1 cellular context compared by ENCODE assay signal in genomic region chr6:42563697-42564495, GRCh38.
TF ChIP-seq lines count a peak whose summit lies in the region.

Gene UBR2, plus strand, starts transcription at chr6:42564029. Its CDS starts 291 bp downstream, at chr6:42564320.

TF ChIP-seq in HEK293, 187 proteins besides CTCF, POLR2A, EP300 and RAD21 (continued from another document and continues in another):
- peak; percentile 72 for TF ChIP-seq ZSCAN30 (tag by site-specific recombination; IDR thresholded peaks at IDR 0.05)
- no peak for TF ChIP-seq ZNF416 (tag by site-specific recombination; IDR thresholded peaks at IDR 0.05)
- no peak for TF ChIP-seq IKZF3 (tag by site-specific recombination; IDR thresholded peaks at IDR 0.05)
- TF ChIP-seq KLF10 (tag by site-specific recombination; IDR thresholded peaks at IDR 0.05): peak; percentile 92
- peak; percentile 82; the same call in 1 of the 2 replicates for TF ChIP-seq ZSCAN5A (tag by site-specific recombination; IDR thresholded peaks at IDR 0.05)
- no peak for TF ChIP-seq PRDM6 (tag by site-specific recombination; IDR thresholded peaks at IDR 0.05)
- no peak for TF ChIP-seq BCL6B (tag by site-specific recombination; IDR thresholded peaks at IDR 0.05)
- no peak; the same call in 1 of the 2 replicates for TF ChIP-seq ZSCAN23 (tag by site-specific recombination; IDR thresholded peaks at IDR 0.05)
- no peak for TF ChIP-seq ZNF701 (tag by site-specific recombination; IDR thresholded peaks at IDR 0.05)
- no peak for TF ChIP-seq ZNF514 (tag by site-specific recombination; IDR thresholded peaks at IDR 0.05)
- TF ChIP-seq GLIS2 (tag by site-specific recombination; IDR thresholded peaks at IDR 0.05): peak; percentile 77
- no peak for TF ChIP-seq ZNF510 (tag by site-specific recombination; IDR thresholded peaks at IDR 0.05; ENCODE audit: insufficient replicate concordance)
- TF ChIP-seq BCL11B (tag by site-specific recombination; IDR thresholded peaks at IDR 0.05; ENCODE audit: low read depth): peak; percentile 85
- TF ChIP-seq ZNF426 (tag by site-specific recombination; IDR thresholded peaks at IDR 0.05): no peak
- TF ChIP-seq SP2 (tag by site-specific recombination; IDR thresholded peaks at IDR 0.05): peak; percentile 56
- no peak for TF ChIP-seq ZNF174 (tag by site-specific recombination; IDR thresholded peaks at IDR 0.05)
- TF ChIP-seq ZNF423 (tag by site-specific recombination; IDR thresholded peaks at IDR 0.05): 0 out of 2 replicates have a peak, but pooled peaks have one; percentile 41
- peak; percentile 55; the same call in 1 of the 2 replicates for TF ChIP-seq ZNF324 (tag by site-specific recombination; IDR thresholded peaks at IDR 0.05)
- TF ChIP-seq HOXD13 (CRISPR knock-in tag; IDR thresholded peaks at IDR 0.05; ENCODE audit: borderline replicate concordance): peak; percentile 86; the same call in 1 of the 2 replicates
- TF ChIP-seq ZXDB (tag by site-specific recombination; IDR thresholded peaks at IDR 0.05): peak; percentile 89
- no peak for TF ChIP-seq ZNF792 (tag by site-specific recombination; IDR thresholded peaks at IDR 0.05)
- TF ChIP-seq ZNF626 (tag by site-specific recombination; IDR thresholded peaks at IDR 0.05): no peak
- TF ChIP-seq ZNF544 (tag by site-specific recombination; IDR thresholded peaks at IDR 0.05): no peak
- TF ChIP-seq ZNF768 (tag by site-specific recombination; IDR thresholded peaks at IDR 0.05): no peak
- peak; percentile 41; the same call in 1 of the 2 replicates for TF ChIP-seq ZNF785 (tag by site-specific recombination; IDR thresholded peaks at IDR 0.05)
- TF ChIP-seq ZNF654 (tag by site-specific recombination; IDR thresholded peaks at IDR 0.05; ENCODE audit: low read depth): no peak
- peak; percentile 20 for TF ChIP-seq SETDB1 (IDR thresholded peaks at IDR 0.05; ENCODE audit: insufficient read length, low read length)
- TF ChIP-seq YY1 (tag by site-specific recombination; IDR thresholded peaks at IDR 0.05): peak; percentile 80
- no peak for TF ChIP-seq ZNF350 (tag by site-specific recombination; IDR thresholded peaks at IDR 0.05)
- TF ChIP-seq ZNF610 (tag by site-specific recombination; IDR thresholded peaks at IDR 0.05; ENCODE audit: borderline replicate concordance): 0 out of 2 replicates have a peak, but pooled peaks have one; percentile 14
- peak; percentile 49 for TF ChIP-seq GLIS1 (tag by site-specific recombination; IDR thresholded peaks at IDR 0.05)
- TF ChIP-seq ZNF132 (tag by site-specific recombination; IDR thresholded peaks at IDR 0.05; ENCODE audit: borderline replicate concordance): no peak
- peak; percentile 55; the same call in 1 of the 2 replicates for TF ChIP-seq ZNF121 (tag by site-specific recombination; IDR thresholded peaks at IDR 0.05)
- peak; percentile 58; the same call in 1 of the 2 replicates for TF ChIP-seq ZFP69B (tag by site-specific recombination; IDR thresholded peaks at IDR 0.05)
- TF ChIP-seq ZNF311 (tag by site-specific recombination; IDR thresholded peaks at IDR 0.05; ENCODE audit: borderline replicate concordance): no peak
- peak; percentile 44; the same call in 1 of the 2 replicates for TF ChIP-seq BCL11A (tag by site-specific recombination; IDR thresholded peaks at IDR 0.05; ENCODE audit: low read depth)
- TF ChIP-seq ZNF248 (tag by site-specific recombination; IDR thresholded peaks at IDR 0.05): no peak
- TF ChIP-seq ZBTB17 (tag by site-specific recombination; IDR thresholded peaks at IDR 0.05): peak; percentile 99
- TF ChIP-seq YY2 (tag by site-specific recombination; IDR thresholded peaks at IDR 0.05): peak; percentile 87
- peak; percentile 100 for TF ChIP-seq ZBTB8A (tag by site-specific recombination; IDR thresholded peaks at IDR 0.05)
- TF ChIP-seq ZNF580 (tag by site-specific recombination; IDR thresholded peaks at IDR 0.05): peak; percentile 88
- TF ChIP-seq KLF1 (tag by site-specific recombination; IDR thresholded peaks at IDR 0.05): peak; percentile 70; the same call in 1 of the 2 replicates
- peak; percentile 63 for TF ChIP-seq ZFHX2 (tag by site-specific recombination; conservative IDR thresholded peaks at IDR 0.05)
- TF ChIP-seq SCRT2 (tag by site-specific recombination; IDR thresholded peaks at IDR 0.05): peak; percentile 98
- no peak for TF ChIP-seq ZNF560 (tag by site-specific recombination; IDR thresholded peaks at IDR 0.05; ENCODE audit: borderline replicate concordance)
- TF ChIP-seq ZNF623 (tag by site-specific recombination; IDR thresholded peaks at IDR 0.05): no peak; the same call in 1 of the 2 replicates
- peak; percentile 89 for TF ChIP-seq ZBTB11 (tag by site-specific recombination; conservative IDR thresholded peaks at IDR 0.05; ENCODE audit: low read depth)
- peak; percentile 48; the same call in 1 of the 2 replicates for TF ChIP-seq EGR2 (tag by site-specific recombination; IDR thresholded peaks at IDR 0.05; ENCODE audit: low read depth)
- TF ChIP-seq TRIM28 (IDR thresholded peaks at IDR 0.05; ENCODE audit: borderline replicate concordance, low read length): peak; percentile 96
- peak; percentile 34; the same call in 1 of the 2 replicates for TF ChIP-seq INSM2 (tag by site-specific recombination; IDR thresholded peaks at IDR 0.05)
- TF ChIP-seq HIC1 (tag by site-specific recombination; IDR thresholded peaks at IDR 0.05): peak; percentile 97
- peak; percentile 54 for TF ChIP-seq ZBTB26 (tag by site-specific recombination; optimal IDR thresholded peaks at IDR 0.05)
- peak; percentile 99 for TF ChIP-seq ZBTB20 (tag by site-specific recombination; IDR thresholded peaks at IDR 0.05)
- TF ChIP-seq ZNF473 (tag by site-specific recombination; IDR thresholded peaks at IDR 0.05): no peak
- TF ChIP-seq ZNF169 (tag by site-specific recombination; IDR thresholded peaks at IDR 0.05): no peak
- peak; percentile 38; the same call in 1 of the 2 replicates for TF ChIP-seq ZBTB21 (tag by site-specific recombination; IDR thresholded peaks at IDR 0.05)
- peak; percentile 17; the same call in 1 of the 2 replicates for TF ChIP-seq ZNF449 (tag by site-specific recombination; IDR thresholded peaks at IDR 0.05)
- no peak for TF ChIP-seq ZNF214 (tag by site-specific recombination; IDR thresholded peaks at IDR 0.05; ENCODE audit: borderline replicate concordance)
